ENCODE assay signal across 27 cellular contexts in the genomic region with DNA sequence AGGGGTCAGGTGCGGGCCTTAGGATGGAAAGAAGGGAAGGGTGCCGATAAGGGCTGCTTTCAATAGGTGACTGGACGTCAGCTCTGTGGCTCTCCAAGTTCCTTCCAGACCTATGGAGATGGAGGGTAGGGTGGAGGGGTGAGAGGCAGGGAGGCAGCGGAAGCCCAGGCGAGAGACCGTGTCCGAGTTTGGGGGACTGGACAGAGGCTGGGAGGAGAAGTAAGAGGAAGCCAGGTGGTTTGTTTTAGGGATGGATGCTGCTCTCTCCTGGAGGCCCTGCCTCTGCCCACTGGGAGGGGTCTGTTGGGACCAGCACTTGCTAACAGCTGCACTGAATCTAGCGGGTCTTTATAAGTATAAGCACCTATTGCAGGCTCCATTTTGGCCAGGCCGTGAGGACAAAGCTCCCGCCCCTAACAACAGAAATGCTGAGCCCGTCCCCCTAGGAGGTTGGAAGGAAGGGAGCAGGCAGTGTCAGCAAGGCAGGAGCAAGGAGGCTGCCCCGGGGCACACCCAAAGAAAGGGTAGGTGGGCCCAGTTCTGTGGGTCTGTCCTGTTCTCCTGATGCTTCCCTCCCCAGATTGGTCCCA.
DNase-seq lines count a peak whose midpoint lies in the region; ATAC-seq and TF ChIP-seq lines count a peak whose summit lies in the region.
"Had no signal": no experiment of that assay in that cellular context is flagged by ENCODE, and none has a peak within 500 bp of the region (broad histone marks: within the 10 kb centered on the region; RNA-seq: fewer than 3 reads in every experiment).

No MANE protein-coding gene starts in this region.

- no peaks in the 10 kb centered on the region for H3K9me3 Mint-ChIP-seq in brain
- no peaks in the 10 kb centered on the region for H3K9me3 Mint-ChIP-seq in naive thymus-derived CD8-positive, alpha-beta T cell
- H3K9me3 Mint-ChIP-seq: activated CD8-positive, alpha-beta T cell treated with anti-CD3 and anti-CD28 coated beads for 36 hours; memory B cell had no signal

- peaks cover 82% of the 10 kb centered on the region for H3K4me1 Mint-ChIP-seq in brain
- peaks cover 0 to 2% (median 0%) of the 10 kb centered on the region in 4 donors for H3K4me1 Mint-ChIP-seq in naive thymus-derived CD8-positive, alpha-beta T cell
- H3K4me1 Mint-ChIP-seq: T-helper 17 cell had no signal

- TF ChIP-seq CTCF in brain (conservative IDR thresholded peaks at IDR 0.05) = no peak

- no peak for ATAC-seq in naive thymus-derived CD8-positive, alpha-beta T cell
- ATAC-seq: activated CD8-positive, alpha-beta T cell treated with anti-CD3 and anti-CD28 coated beads for 36 hours; gastroesophageal sphincter; left lung; PC-3; T-helper 17 cell had no signal

- DNase-seq in HAP-1 (ENCODE audit: low spot score in 2 of 2) = peak in 1 of 2 experiments; percentile 52
- peak; percentile 60 for DNase-seq in mesenteric fat pad (ENCODE audit: low spot score)
- DNase-seq in NCI-H226 = no peak
- DNase-seq in GOT3 (lab: John Stamatoyannopoulos, UW) = no peak
- no peak for DNase-seq in naive thymus-derived CD8-positive, alpha-beta T cell
- DNase-seq: ACHN; activated CD4-positive, alpha-beta T cell treated with anti-CD3 and anti-CD28 coated beads for 1 hour; activated CD8-positive, alpha-beta memory T cell treated with anti-CD3 and anti-CD28 coated beads, Interleukin-2, amount 50 U/mL, for 48 hours; activated CD8-positive, alpha-beta T cell treated with anti-CD3 and anti-CD28 coated beads for 36 hours; activated naive CD4-positive, alpha-beta T cell treated with anti-CD3 and anti-CD28 coated beads, Interleukin-2, amount 50 U/mL, for 16 hours; COR-L47; DMS53; left lung; NCI-H1092; NCI-H2171; PC-3; stimulated activated CD4-positive, alpha-beta T cell treated with anti-CD3 and anti-CD28 coated beads, Interleukin-12 subunit alpha, Interleukin-12 subunit beta, amount 100 ng/mL, for 4 hours; stimulated activated CD4-positive, alpha-beta T cell treated with anti-CD3 and anti-CD28 coated beads, Interleukin-2, amount 100 ng/mL, for 48 hours; T-helper 17 cell; thyroid gland had no signal

- no peak overlapping the region for H3K4me3 ChIP-seq in BLaER1 treated with 17β-estradiol and CSF1 and Interleukin-3, amounts not matched to agents 10 nM and 100 nM
- peak overlapping the region; percentile 20 for H3K4me3 ChIP-seq in HAP-1
- H3K4me3 ChIP-seq: gastroesophageal sphincter, left lung, thyroid gland had no signal

- H4K20me1 ChIP-seq in BLaER1 treated with 17β-estradiol and CSF1 and Interleukin-3, amounts not matched to agents 10 nM and 100 nM = 0 out of 22 replicates have a peak, but pooled peaks cover 0 to 2% (median 0%) of the 10 kb centered on the region in 11 experiments

- peaks cover 15% of the 10 kb centered on the region for H3K27me3 Mint-ChIP-seq in brain
- H3K27me3 Mint-ChIP-seq in naive thymus-derived CD8-positive, alpha-beta T cell = no peaks in the 10 kb centered on the region
- H3K27me3 Mint-ChIP-seq: activated CD8-positive, alpha-beta T cell treated with anti-CD3 and anti-CD28 coated beads for 36 hours; T-helper 17 cell had no signal

- H3K36me3 Mint-ChIP-seq in brain = no peaks in the 10 kb centered on the region
- H3K36me3 Mint-ChIP-seq in naive thymus-derived CD8-positive, alpha-beta T cell = peaks cover 0 to 2% (median 0%) of the 10 kb centered on the region in 3 donors

- in situ Hi-C loops in HAP-1 (cut with MboI; ENCODE audit: low sequenced_read_pairs) = no loop called here

- POLR2A ChIA-PET in naive thymus-derived CD8-positive, alpha-beta T cell (lab: Charles Lee) = no interaction called here

- H3K9ac ChIP-seq in BLaER1 treated with 17β-estradiol and CSF1 and Interleukin-3, amounts not matched to agents 10 nM and 100 nM = peak overlapping the region in 4 of 11 experiments; percentile 2 to 30 (median 8); a peak in 2 of 22 replicates

- peaks cover 23 to 55% (median 39%) of the 10 kb centered on the region in 10 experiments for H3K4me1 ChIP-seq in BLaER1 treated with 17β-estradiol and CSF1 and Interleukin-3, amounts not matched to agents 10 nM and 100 nM
- peaks cover 31% of the 10 kb centered on the region for H3K4me1 ChIP-seq in HAP-1
- H3K4me1 ChIP-seq: gastroesophageal sphincter, left lung, prostate gland had no signal

- H3K9me3 ChIP-seq in BLaER1 treated with 17β-estradiol and CSF1 and Interleukin-3, amounts not matched to agents 10 nM and 100 nM (replicated peaks in 1 of 11) = no peaks in the 10 kb centered on the region
- no peaks in the 10 kb centered on the region for H3K9me3 ChIP-seq in HAP-1
- H3K9me3 ChIP-seq: BE2C, gastroesophageal sphincter, left lung, neutrophil, prostate gland, thyroid gland had no signal

- no peaks in the 10 kb centered on the region for H3K36me3 ChIP-seq in BLaER1 treated with 17β-estradiol and CSF1 and Interleukin-3, amounts not matched to agents 10 nM and 100 nM
- H3K36me3 ChIP-seq in HAP-1 (replicated peaks) = no peaks in the 10 kb centered on the region
- H3K36me3 ChIP-seq: BE2C, left lung, neutrophil, prostate gland, thyroid gland had no signal

- peak overlapping the region; percentile 67 to 94 (median 91) for H3K27ac Mint-ChIP-seq in brain
- H3K27ac Mint-ChIP-seq in naive thymus-derived CD8-positive, alpha-beta T cell = peak overlapping the region in 2 of 10 donors; percentile 37 to 38
- H3K27ac Mint-ChIP-seq: activated CD8-positive, alpha-beta T cell treated with anti-CD3 and anti-CD28 coated beads for 36 hours; memory B cell; T-helper 17 cell had no signal

- peak overlapping the region in 4 of 5 experiments; percentile 64 to 71 (median 68) for H3K4me3 Mint-ChIP-seq in brain
- H3K4me3 Mint-ChIP-seq in naive thymus-derived CD8-positive, alpha-beta T cell = no peak overlapping the region
- H3K4me3 Mint-ChIP-seq: activated CD8-positive, alpha-beta T cell treated with anti-CD3 and anti-CD28 coated beads for 36 hours; memory B cell; T-helper 17 cell had no signal

- H3K4me2 ChIP-seq in BLaER1 treated with 17β-estradiol and CSF1 and Interleukin-3, amounts not matched to agents 10 nM and 100 nM = peak overlapping the region; percentile 33 to 86 (median 67)

- H3K27me3 ChIP-seq in BLaER1 treated with 17β-estradiol and CSF1 and Interleukin-3, amounts not matched to agents 10 nM and 100 nM = no peaks in the 10 kb centered on the region
- H3K27me3 ChIP-seq in HAP-1 (ENCODE audit: low read depth) = no peaks in the 10 kb centered on the region
- H3K27me3 ChIP-seq: BE2C, gastroesophageal sphincter, left lung, thyroid gland had no signal

- peak overlapping the region in 4 of 11 experiments; percentile 1 to 54 (median 38); a peak in 4 of 22 replicates for H3K27ac ChIP-seq in BLaER1 treated with 17β-estradiol and CSF1 and Interleukin-3, amounts not matched to agents 10 nM and 100 nM
- H3K27ac ChIP-seq: gastroesophageal sphincter, left lung, neutrophil, prostate gland, thyroid gland had no signal

Comparison
In these comparisons a context has a peak if more than half of its experiments do, and no peak if none do; other contexts are left out.
1. H3K4me3 Mint-ChIP-seq: peak in brain (4 of 5); none in naive thymus-derived CD8-positive, alpha-beta T cell (0 of 10).